Comparison of ENCODE assay signal across 22 cellular contexts in the genomic region with DNA sequence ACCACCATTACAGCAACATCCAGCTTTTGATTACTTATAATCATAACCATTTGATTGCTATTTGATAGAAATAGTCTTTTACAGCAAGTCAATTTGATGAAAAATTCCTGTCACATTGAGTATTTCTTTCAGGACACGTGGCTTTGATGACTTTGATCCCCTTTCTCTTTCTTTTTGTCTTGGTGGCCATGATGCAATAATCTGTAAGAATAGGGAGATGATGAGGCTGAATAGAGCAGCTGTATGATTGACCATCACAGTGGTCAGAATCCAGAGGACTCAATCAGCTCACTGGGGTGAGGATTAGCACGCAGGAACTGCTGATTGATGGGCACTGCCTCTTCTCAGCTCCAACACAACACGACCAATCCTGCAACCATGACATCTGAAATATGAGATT.
"Had no signal": no experiment of that assay in that cellular context is flagged by ENCODE, and none has a peak within 500 bp of the region (broad histone marks: within the 10 kb centered on the region; RNA-seq: fewer than 3 reads in every experiment).

No MANE protein-coding gene starts in this region.

- H3K4me3 ChIP-seq: heart left ventricle, lung, prostate gland, sigmoid colon, skin epidermis, testis, tibial nerve had no signal

- H3K9ac ChIP-seq: parathyroid adenoma had no signal

- H3K27ac ChIP-seq: heart left ventricle, parathyroid adenoma, prostate gland, sigmoid colon, skin epidermis, testis, tibial nerve had no signal

- DNase-seq: effector memory CD4-positive, alpha-beta T cell; heart left ventricle; hippocampal formation; left colon; left ventricle myocardium superior; mesenchymal stem cell; midbrain; retina; sigmoid colon; stimulated activated CD4-positive, alpha-beta T cell treated with anti-CD3 and anti-CD28 coated beads, Interleukin-2, amount 100 ng/mL, for 24 hours; stimulated activated CD4-positive, alpha-beta T cell treated with anti-CD3 and anti-CD28 coated beads, Interleukin-4, amount 100 ng/mL, for 4 hours; stimulated activated naive B cell treated with anti-CD40 and anti-IgM and Interleukin-4, amounts not matched to agents 10 μg/mL and 1 μg/mL and 100 μg/mL, for 72 hours; stimulated activated naive CD8-positive, alpha-beta T cell treated with anti-CD3 and anti-CD28 coated beads, Interleukin-15, amount 100 ng/mL, for 72 hours; testis had no signal

- H3K4me1 ChIP-seq: parathyroid adenoma, prostate gland, sigmoid colon, tibial nerve had no signal

- H3K36me3 ChIP-seq: heart left ventricle, prostate gland, sigmoid colon, tibial nerve had no signal

- H3K9me3 ChIP-seq: heart left ventricle, prostate gland, sigmoid colon, testis, tibial nerve had no signal

- ATAC-seq: esophagus mucosa; heart left ventricle; left colon; left ventricle myocardium superior; stimulated activated naive B cell treated with anti-CD40 and anti-IgM and Interleukin-4, amounts not matched to agents 10 μg/mL and 1 μg/mL and 100 μg/mL, for 72 hours; stimulated activated naive CD8-positive, alpha-beta T cell treated with anti-CD3 and anti-CD28 coated beads, Interleukin-15, amount 100 ng/mL, for 72 hours had no signal

- FAIRE-seq: endometrium, frontal cortex had no signal

- H3K27me3 ChIP-seq: heart left ventricle, sigmoid colon, testis, tibial nerve had no signal

- H2AFZ ChIP-seq: parathyroid adenoma had no signal

- H3K79me2 ChIP-seq: parathyroid adenoma had no signal
